2 cellular contexts compared by ENCODE assay signal in genomic region chr1:99860703-99861102, GRCh38.
TF ChIP-seq lines count a peak whose summit lies in the region.

No MANE protein-coding gene starts in this region.

TF ChIP-seq in GM12891, 5 proteins besides CTCF, POLR2A, EP300 and RAD21:
- TF ChIP-seq TAF1 (IDR thresholded peaks at IDR 0.05; ENCODE audit: low read depth, low read length) (no peak), SPI1 (IDR thresholded peaks at IDR 0.05; ENCODE audit: low read depth, low read length) (no peak), POU2F2 (IDR thresholded peaks at IDR 0.05; ENCODE audit: low read depth, low read length) (no peak), POLR2AphosphoS5 (IDR thresholded peaks at IDR 0.05; ENCODE audit: low read depth, low read length) (no peak), PAX5 (IDR thresholded peaks at IDR 0.05; ENCODE audit: insufficient read depth, low read length, severe bottlenecking) (no peak)

TF ChIP-seq in IMR-90, 13 proteins besides CTCF, POLR2A, EP300 and RAD21:
- TF ChIP-seq SMC3 (IDR thresholded peaks at IDR 0.05; ENCODE audit: low read depth, low read length): no peak
- no peak for TF ChIP-seq ELK1 (IDR thresholded peaks at IDR 0.05; ENCODE audit: borderline replicate concordance, low read depth, low read length)
- no peak for TF ChIP-seq BHLHE40 (IDR thresholded peaks at IDR 0.05; ENCODE audit: low read depth, low read length)
- TF ChIP-seq USF2 (IDR thresholded peaks at IDR 0.05; ENCODE audit: low read depth, low read length): no peak
- no peak for TF ChIP-seq NFE2L2 (IDR thresholded peaks at IDR 0.05; ENCODE audit: low read depth, low read length)
- no peak for TF ChIP-seq CEBPB (IDR thresholded peaks at IDR 0.05; ENCODE audit: low read depth, low read length)
- no peak for TF ChIP-seq CHD1 (IDR thresholded peaks at IDR 0.05; ENCODE audit: low read depth, low read length)
- TF ChIP-seq RFX5 (IDR thresholded peaks at IDR 0.05; ENCODE audit: low read depth, low read length): no peak
- no peak for TF ChIP-seq MAZ (IDR thresholded peaks at IDR 0.05; ENCODE audit: borderline replicate concordance, low read depth, low read length)
- no peak for TF ChIP-seq RCOR1 (IDR thresholded peaks at IDR 0.05; ENCODE audit: insufficient replicate concordance, low read length)
- no peak for TF ChIP-seq MXI1 (IDR thresholded peaks at IDR 0.05; ENCODE audit: borderline replicate concordance, low read depth, low read length)
- no peak for TF ChIP-seq MAFK (IDR thresholded peaks at IDR 0.05; ENCODE audit: low read depth, low read length)
- no peak for TF ChIP-seq FOS (IDR thresholded peaks at IDR 0.05; ENCODE audit: low read depth, low read length)
